ENCODE assay signal across 28 cellular contexts in genomic region chr11:63444181-63444580, GRCh38. TPM values are rescaled to one million over a fixed set of nuclear protein-coding genes. Genes with fewer than 3 reads are reported as not detected.
DNase-seq lines count a peak whose midpoint lies in the region; ATAC-seq and TF ChIP-seq lines count a peak whose summit lies in the region.
"Had no signal": no experiment of that assay in that cellular context is flagged by ENCODE, and none has a peak within 500 bp of the region (broad histone marks: within the 10 kb centered on the region; RNA-seq: fewer than 3 reads in every experiment).

No MANE protein-coding gene starts in this region.

- no peaks in the 10 kb centered on the region for H3K4me1 ChIP-seq in suprapubic skin
- H3K4me1 ChIP-seq: BE2C had no signal

- peaks cover 35% of the 10 kb centered on the region for H3K4me1 Mint-ChIP-seq in activated CD4-positive, alpha-beta T cell treated with anti-CD3 and anti-CD28 coated beads for 36 hours
- H3K4me1 Mint-ChIP-seq in activated naive CD4-positive, alpha-beta T cell treated with anti-CD3 and anti-CD28 coated beads, Interleukin-2, amount 50 U/mL, for 24 hours: peaks cover 42% of the 10 kb centered on the region
- H3K4me1 Mint-ChIP-seq in activated naive CD4-positive, alpha-beta T cell treated with anti-CD3 and anti-CD28 coated beads for 36 hours (ENCODE audit: low read depth): peaks cover 20% of the 10 kb centered on the region
- H3K4me1 Mint-ChIP-seq in T-helper 17 cell: peaks cover 5% of the 10 kb centered on the region
- H3K4me1 Mint-ChIP-seq in stimulated activated effector memory CD8-positive, alpha-beta T cell treated with anti-CD3 and anti-CD28 coated beads, Interleukin-12 subunit alpha, Interleukin-12 subunit beta, amount 100 ng/mL, for 72 hours: peaks cover 33% of the 10 kb centered on the region

- CTCF ChIA-PET in activated CD4-positive, alpha-beta T cell treated with anti-CD3 and anti-CD28 coated beads for 36 hours (lab: Charles Lee): interaction anchor here (0.8 kb wide), 1 partner anchor 123 kb away, joined by 4 read pairs; no protein-coding TSS in a partner anchor
- CTCF ChIA-PET in activated naive CD4-positive, alpha-beta T cell treated with anti-CD3 and anti-CD28 coated beads for 36 hours (lab: Charles Lee): interaction anchor here (0.6 kb wide), 2 partner anchors 71 to 190 kb away, joined by 3 read pairs; no protein-coding TSS in a partner anchor

- peak; percentile 28 for ATAC-seq in activated CD4-positive, alpha-beta T cell treated with anti-CD3 and anti-CD28 coated beads for 36 hours
- peak; percentile 37 for ATAC-seq in T-helper 17 cell
- peak; percentile 45 for ATAC-seq in stimulated activated effector memory CD8-positive, alpha-beta T cell treated with anti-CD3 and anti-CD28 coated beads, Interleukin-12 subunit alpha, Interleukin-12 subunit beta, amount 100 ng/mL, for 72 hours

- DNase-seq in activated CD4-positive, alpha-beta T cell treated with anti-CD3 and anti-CD28 coated beads for 36 hours: no peak
- no peak for DNase-seq in activated CD4-positive, alpha-beta T cell treated with anti-CD3 and anti-CD28 coated beads for 4 hours
- DNase-seq in activated naive CD4-positive, alpha-beta T cell treated with anti-CD3 and anti-CD28 coated beads for 36 hours: no peak
- DNase-seq in T-helper 17 cell: no peak
- DNase-seq in stimulated activated effector memory CD8-positive, alpha-beta T cell treated with anti-CD3 and anti-CD28 coated beads, Interleukin-12 subunit alpha, Interleukin-12 subunit beta, amount 100 ng/mL, for 72 hours (ENCODE audit: low spot score in 2 of 2): no peak
- DNase-seq in suprapubic skin (ENCODE audit: low spot score in 2 of 2): no peak
- no peak for DNase-seq in dedifferentiated amniotic fluid mesenchymal stem cell (ENCODE audit: extremely low spot score)
- DNase-seq: 8988T; ACHN; BE2C; Calu3; DMS79 treated with DMSO at 0.1 percent for 48 hours; HCEC 1CT; KBM-7; MG63; NCI-H1105 treated with DMSO at 0.1 percent for 48 hours; NCI-H146; NCI-H1930; NCI-H2107; NCI-H446; NCI-H524 treated with DMSO at 0.1 percent for 48 hours; NCI-H774; NK-92 treated with Interleukin-12 subunit alpha and Interleukin-12 subunit beta, amount 100 ng/mL, for 24 hours; Right ventricle myocardium superior; RPMI8226 had no signal

- no peaks in the 10 kb centered on the region for H3K9me3 ChIP-seq in T-helper 17 cell (ENCODE audit: control insufficient read depth, low read length, poor library complexity, severe bottlenecking)
- H3K9me3 ChIP-seq in suprapubic skin: no peaks in the 10 kb centered on the region
- H3K9me3 ChIP-seq: BE2C, MG63 had no signal

- TF ChIP-seq CTCF in suprapubic skin (IDR thresholded peaks at IDR 0.05): no peak

- no peak overlapping the region for H3K4me3 Mint-ChIP-seq in activated CD4-positive, alpha-beta T cell treated with anti-CD3 and anti-CD28 coated beads for 36 hours
- no peak overlapping the region for H3K4me3 Mint-ChIP-seq in activated naive CD4-positive, alpha-beta T cell treated with anti-CD3 and anti-CD28 coated beads, Interleukin-2, amount 50 U/mL, for 24 hours
- H3K4me3 Mint-ChIP-seq in activated naive CD4-positive, alpha-beta T cell treated with anti-CD3 and anti-CD28 coated beads for 36 hours: no peak overlapping the region
- no peak overlapping the region for H3K4me3 Mint-ChIP-seq in T-helper 17 cell
- no peak overlapping the region for H3K4me3 Mint-ChIP-seq in stimulated activated effector memory CD8-positive, alpha-beta T cell treated with anti-CD3 and anti-CD28 coated beads, Interleukin-12 subunit alpha, Interleukin-12 subunit beta, amount 100 ng/mL, for 72 hours
- H3K4me3 Mint-ChIP-seq: CD14-positive monocyte had no signal

- no peak overlapping the region for H3K27ac ChIP-seq in suprapubic skin

- H3K27me3 ChIP-seq in suprapubic skin: peaks cover 4% of the 10 kb centered on the region
- H3K27me3 ChIP-seq: BE2C, MG63 had no signal

- TF ChIP-seq EP300 in suprapubic skin (IDR thresholded peaks at IDR 0.05): no peak

- POLR2A ChIA-PET in activated CD4-positive, alpha-beta T cell treated with anti-CD3 and anti-CD28 coated beads for 36 hours (lab: Charles Lee): interaction anchor here (1.0 to 1.1 kb wide), 2 partner anchors 123 to 603 kb away, joined by 4 to 7 read pairs; no protein-coding TSS in a partner anchor

- no peak overlapping the region for H3K4me3 ChIP-seq in suprapubic skin
- H3K4me3 ChIP-seq: MG63 had no signal

- no peaks in the 10 kb centered on the region for H3K36me3 Mint-ChIP-seq in activated CD4-positive, alpha-beta T cell treated with anti-CD3 and anti-CD28 coated beads for 36 hours (ENCODE audit: low read depth)
- H3K36me3 Mint-ChIP-seq in activated naive CD4-positive, alpha-beta T cell treated with anti-CD3 and anti-CD28 coated beads, Interleukin-2, amount 50 U/mL, for 24 hours: no peaks in the 10 kb centered on the region
- no peaks in the 10 kb centered on the region for H3K36me3 Mint-ChIP-seq in activated naive CD4-positive, alpha-beta T cell treated with anti-CD3 and anti-CD28 coated beads for 36 hours (ENCODE audit: low read depth)
- H3K36me3 Mint-ChIP-seq in T-helper 17 cell (ENCODE audit: low read depth): no peaks in the 10 kb centered on the region
- H3K36me3 Mint-ChIP-seq in stimulated activated effector memory CD8-positive, alpha-beta T cell treated with anti-CD3 and anti-CD28 coated beads, Interleukin-12 subunit alpha, Interleukin-12 subunit beta, amount 100 ng/mL, for 72 hours: no peaks in the 10 kb centered on the region
- H3K36me3 Mint-ChIP-seq: CD14-positive monocyte had no signal

- peaks cover 5% of the 10 kb centered on the region for H3K27me3 Mint-ChIP-seq in activated CD4-positive, alpha-beta T cell treated with anti-CD3 and anti-CD28 coated beads for 36 hours
- no peaks in the 10 kb centered on the region for H3K27me3 Mint-ChIP-seq in activated naive CD4-positive, alpha-beta T cell treated with anti-CD3 and anti-CD28 coated beads, Interleukin-2, amount 50 U/mL, for 24 hours
- no peaks in the 10 kb centered on the region for H3K27me3 Mint-ChIP-seq in activated naive CD4-positive, alpha-beta T cell treated with anti-CD3 and anti-CD28 coated beads for 36 hours (ENCODE audit: low read depth)
- H3K27me3 Mint-ChIP-seq in T-helper 17 cell: no peaks in the 10 kb centered on the region

- intact Hi-C loops in activated CD4-positive, alpha-beta T cell treated with anti-CD3 and anti-CD28 coated beads for 36 hours (cut with DNase I, micrococcal nuclease): loop anchor here (2.0 kb wide), 1 partner anchor 123 kb away; no protein-coding TSS in a partner anchor
- intact Hi-C loops in activated naive CD4-positive, alpha-beta T cell treated with anti-CD3 and anti-CD28 coated beads for 36 hours (cut with micrococcal nuclease): no loop called here

- TF ChIP-seq POLR2A in suprapubic skin (IDR thresholded peaks at IDR 0.05): no peak

- WGBS in suprapubic skin: 72% methylated on average over 2 of the region's 2 CpGs

- H3K36me3 ChIP-seq in suprapubic skin: no peaks in the 10 kb centered on the region
- H3K36me3 ChIP-seq: BE2C, MG63 had no signal

- no peaks in the 10 kb centered on the region for H3K9me3 Mint-ChIP-seq in activated CD4-positive, alpha-beta T cell treated with anti-CD3 and anti-CD28 coated beads for 36 hours (ENCODE audit: low read depth)
- no peaks in the 10 kb centered on the region for H3K9me3 Mint-ChIP-seq in activated naive CD4-positive, alpha-beta T cell treated with anti-CD3 and anti-CD28 coated beads, Interleukin-2, amount 50 U/mL, for 24 hours
- H3K9me3 Mint-ChIP-seq in activated naive CD4-positive, alpha-beta T cell treated with anti-CD3 and anti-CD28 coated beads for 36 hours: peaks cover 3% of the 10 kb centered on the region
- no peaks in the 10 kb centered on the region for H3K9me3 Mint-ChIP-seq in stimulated activated effector memory CD8-positive, alpha-beta T cell treated with anti-CD3 and anti-CD28 coated beads, Interleukin-12 subunit alpha, Interleukin-12 subunit beta, amount 100 ng/mL, for 72 hours

- H3K27ac Mint-ChIP-seq in activated CD4-positive, alpha-beta T cell treated with anti-CD3 and anti-CD28 coated beads for 36 hours: no peak overlapping the region
- peak overlapping the region; percentile 87 for H3K27ac Mint-ChIP-seq in activated naive CD4-positive, alpha-beta T cell treated with anti-CD3 and anti-CD28 coated beads, Interleukin-2, amount 50 U/mL, for 24 hours
- H3K27ac Mint-ChIP-seq in activated naive CD4-positive, alpha-beta T cell treated with anti-CD3 and anti-CD28 coated beads for 36 hours: no peak overlapping the region
- no peak overlapping the region for H3K27ac Mint-ChIP-seq in T-helper 17 cell
- H3K27ac Mint-ChIP-seq in stimulated activated effector memory CD8-positive, alpha-beta T cell treated with anti-CD3 and anti-CD28 coated beads, Interleukin-12 subunit alpha, Interleukin-12 subunit beta, amount 100 ng/mL, for 72 hours: no peak overlapping the region
- H3K27ac Mint-ChIP-seq: CD14-positive monocyte had no signal

RNA-seq across cellular contexts. Expression of gene PLAAT5, which starts 46.8 kb away (rescaled TPM):
- total RNA-seq in activated CD4-positive, alpha-beta T cell treated with anti-CD3 and anti-CD28 coated beads for 36 hours: under 1 TPM in 1 of 2 experiments, not detected in 1; 0.07 TPM
- total RNA-seq in activated naive CD4-positive, alpha-beta T cell treated with anti-CD3 and anti-CD28 coated beads for 36 hours: not detected
- total RNA-seq in T-helper 17 cell (under 1 TPM in 1 of 2 donors, not detected in 1; 0.60 TPM), suprapubic skin (1 to 10 TPM in 3 of 4 donors, under 1 TPM in 1; 0.38 to 9.9 (median 2.4) TPM)
- total RNA-seq: LHCN-M2 had no signal
